ENCODE assay signal across 16 cellular contexts in genomic region chr2:136727973-136728699, GRCh38. TPM values are rescaled to one million over a fixed set of nuclear protein-coding genes. Genes with fewer than 3 reads are reported as not detected.
DNase-seq lines count a peak whose midpoint lies in the region; ATAC-seq and TF ChIP-seq lines count a peak whose summit lies in the region.
"Had no signal": no experiment of that assay in that cellular context is flagged by ENCODE, and none has a peak within 500 bp of the region (broad histone marks: within the 10 kb centered on the region; RNA-seq: fewer than 3 reads in every experiment).

No MANE protein-coding gene starts in this region.

- in situ Hi-C loops in GM13976 (cut with MboI; ENCODE audit: low sequenced_read_pairs, unreplicated experiment): no loop called here

- peaks cover 8% of the 10 kb centered on the region for H3K4me1 Mint-ChIP-seq in Caco-2 (ENCODE audit: low read depth, unreplicated experiment)
- no peaks in the 10 kb centered on the region for H3K4me1 Mint-ChIP-seq in chondrocyte (ENCODE audit: low read depth)
- H3K4me1 Mint-ChIP-seq in stimulated activated effector memory CD8-positive, alpha-beta T cell treated with anti-CD3 and anti-CD28 coated beads, Interleukin-12 subunit alpha, Interleukin-12 subunit beta, amount 100 ng/mL, for 72 hours: no peaks in the 10 kb centered on the region
- no peaks in the 10 kb centered on the region for H3K4me1 Mint-ChIP-seq in MCF 10A (ENCODE audit: insufficient read depth, unreplicated experiment)

- DNase-seq in Caco-2 (no peak), DMS79 treated with DMSO at 0.1 percent for 48 hours (lab: John Stamatoyannopoulos, UW) (peak; percentile 32), chondrocyte (ENCODE audit: low spot score) (peak; percentile 64), GM13976 (ENCODE audit: low spot score) (no peak), MCF 10A (ENCODE audit: unreplicated experiment) (no peak), HuH-7 (ENCODE audit: low spot score) (no peak)
- DNase-seq in stimulated activated effector memory CD8-positive, alpha-beta T cell treated with anti-CD3 and anti-CD28 coated beads, Interleukin-12 subunit alpha, Interleukin-12 subunit beta, amount 100 ng/mL, for 72 hours (ENCODE audit: low spot score in 2 of 2): no peak
- DNase-seq: ACHN; CD4-positive, alpha-beta T cell; DMS 273 treated with DMSO at 0.1 percent for 48 hours; DMS53; GDM1 had no signal

- no peaks in the 10 kb centered on the region for H3K36me3 ChIP-seq in Caco-2 (ENCODE audit: control insufficient read depth, insufficient read depth, low read length)
- H3K36me3 ChIP-seq: HAP-1 had no signal

- H3K4me3 Mint-ChIP-seq in Caco-2 (ENCODE audit: unreplicated experiment): no peak overlapping the region
- H3K4me3 Mint-ChIP-seq in chondrocyte (ENCODE audit: unreplicated experiment): no peak overlapping the region
- no peak overlapping the region for H3K4me3 Mint-ChIP-seq in stimulated activated effector memory CD8-positive, alpha-beta T cell treated with anti-CD3 and anti-CD28 coated beads, Interleukin-12 subunit alpha, Interleukin-12 subunit beta, amount 100 ng/mL, for 72 hours
- no peak overlapping the region for H3K4me3 Mint-ChIP-seq in MCF 10A (ENCODE audit: unreplicated experiment)
- H3K4me3 Mint-ChIP-seq: CD4-positive, alpha-beta T cell had no signal

- POLR2A ChIA-PET in Caco-2 (lab: Charles Lee): no interaction called here
- POLR2A ChIA-PET in MCF 10A (lab: Yijun Ruan, JAX): interaction anchor here (0.6 kb wide), 1 partner anchor 1579 kb away, joined by 3 read pairs; no protein-coding TSS in a partner anchor

- H3K9me3 Mint-ChIP-seq in Caco-2 (ENCODE audit: unreplicated experiment) (peaks cover 38% of the 10 kb centered on the region), chondrocyte (ENCODE audit: low read depth) (peaks cover 31% of the 10 kb centered on the region), MCF 10A (ENCODE audit: unreplicated experiment) (no peaks in the 10 kb centered on the region)
- H3K9me3 Mint-ChIP-seq in stimulated activated effector memory CD8-positive, alpha-beta T cell treated with anti-CD3 and anti-CD28 coated beads, Interleukin-12 subunit alpha, Interleukin-12 subunit beta, amount 100 ng/mL, for 72 hours: no peaks in the 10 kb centered on the region
- H3K9me3 Mint-ChIP-seq: CD4-positive, alpha-beta T cell had no signal

- H3K36me3 Mint-ChIP-seq in Caco-2 (ENCODE audit: insufficient read depth, unreplicated experiment) (peaks cover 15% of the 10 kb centered on the region), chondrocyte (ENCODE audit: low read depth) (no peaks in the 10 kb centered on the region), MCF 10A (ENCODE audit: insufficient read depth, unreplicated experiment) (peaks cover 7% of the 10 kb centered on the region)
- no peaks in the 10 kb centered on the region for H3K36me3 Mint-ChIP-seq in stimulated activated effector memory CD8-positive, alpha-beta T cell treated with anti-CD3 and anti-CD28 coated beads, Interleukin-12 subunit alpha, Interleukin-12 subunit beta, amount 100 ng/mL, for 72 hours

- H3K4me3 ChIP-seq in Caco-2 (ENCODE audit: low read depth, low read length): no peak overlapping the region
- H3K4me3 ChIP-seq: HAP-1 had no signal

- H3K4me1 ChIP-seq in Caco-2: peaks cover 26% of the 10 kb centered on the region
- H3K4me1 ChIP-seq: HAP-1 had no signal

- H3K9me3 ChIP-seq in Caco-2: no peaks in the 10 kb centered on the region; the same call in none of the 2 replicates
- H3K9me3 ChIP-seq: HAP-1 had no signal

- H3K27me3 Mint-ChIP-seq in Caco-2 (ENCODE audit: insufficient read depth, unreplicated experiment) (no peaks in the 10 kb centered on the region), chondrocyte (ENCODE audit: low read depth) (no peaks in the 10 kb centered on the region), MCF 10A (ENCODE audit: insufficient read depth, unreplicated experiment) (peaks cover 9% of the 10 kb centered on the region)

- peak; percentile 31 for ATAC-seq in stimulated activated effector memory CD8-positive, alpha-beta T cell treated with anti-CD3 and anti-CD28 coated beads, Interleukin-12 subunit alpha, Interleukin-12 subunit beta, amount 100 ng/mL, for 72 hours
- ATAC-seq in GM19463 (IDR thresholded peaks at IDR 0.05; ENCODE audit: unreplicated experiment): no peak

- intact Hi-C loops in Caco-2 (cut with micrococcal nuclease; ENCODE audit: unreplicated experiment) (no loop called here), MCF 10A (cut with micrococcal nuclease) (no loop called here)

- no peaks in the 10 kb centered on the region for H3K27me3 ChIP-seq in Caco-2 (replicated peaks; ENCODE audit: control insufficient read depth, insufficient read depth, low read length)

- H3K27ac Mint-ChIP-seq in Caco-2 (ENCODE audit: unreplicated experiment) (peak overlapping the region; percentile 22), chondrocyte (ENCODE audit: unreplicated experiment) (no peak overlapping the region), MCF 10A (ENCODE audit: low read depth, unreplicated experiment) (no peak overlapping the region)
- no peak overlapping the region for H3K27ac Mint-ChIP-seq in stimulated activated effector memory CD8-positive, alpha-beta T cell treated with anti-CD3 and anti-CD28 coated beads, Interleukin-12 subunit alpha, Interleukin-12 subunit beta, amount 100 ng/mL, for 72 hours
- H3K27ac Mint-ChIP-seq: CD4-positive, alpha-beta T cell had no signal

- BruUV-seq in Caco-2 (replicated peaks; lab: Mats Ljungman, UMichigan) (no TSS peak), MCF 10A (replicated peaks; lab: Mats Ljungman, UMichigan) (no TSS peak)

- TF ChIP-seq CTCF in Caco-2 (IDR thresholded peaks at IDR 0.05; ENCODE audit: insufficient read depth in 1 of 2, low read depth in 1 of 2, low read length in 1 of 2, severe bottlenecking in 1 of 2, unreplicated experiment in 1 of 2) (no peak), chondrocyte (IDR thresholded peaks at IDR 0.05) (no peak), GM13976 (IDR thresholded peaks at IDR 0.05; ENCODE audit: borderline replicate concordance, control extremely low read depth, extremely low read depth, insufficient read depth, missing control alignments) (no peak), MCF 10A (IDR thresholded peaks at IDR 0.05; ENCODE audit: unreplicated experiment) (no peak)

- CTCF ChIA-PET in Caco-2 (lab: Charles Lee) (no interaction called here), MCF 10A (lab: Yijun Ruan, JAX) (interaction anchor here (0.6 to 0.7 kb wide), 2 partner anchors 8 to 1064 kb away, joined by 3 read pairs; no protein-coding TSS in a partner anchor)

RNA-seq across cellular contexts. Expression of gene THSD7B, which starts 37.2 kb away (rescaled TPM):
- total RNA-seq in Caco-2 (2022) (6.9 and 7.1 TPM in 2 replicates), chondrocyte (not detected in 3 replicates), MCF 10A (2022) (not detected in 2 replicates)
- total RNA-seq: CD4-positive, alpha-beta T cell; Daoy; HT-29 had no signal

Comparison
In these comparisons a context has a peak if more than half of its experiments do, and no peak if none do; other contexts are left out.
1. DNase-seq: peak in DMS79 treated with DMSO at 0.1 percent for 48 hours (single experiment) and chondrocyte (single experiment); none in Caco-2 (0 of 2), stimulated activated effector memory CD8-positive, alpha-beta T cell treated with anti-CD3 and anti-CD28 coated beads, Interleukin-12 subunit alpha, Interleukin-12 subunit beta, amount 100 ng/mL, for 72 hours (0 of 2), GM13976 (single experiment), MCF 10A (single experiment) and HuH-7 (single experiment).